18 cellular contexts compared by ENCODE assay signal in genomic region chr3:57274845-57275244, GRCh38. TPM values are rescaled to one million over a fixed set of nuclear protein-coding genes. Genes with fewer than 3 reads are reported as not detected.
A peak's percentile ranks its signal among the peaks of the same experiment; 100 is the strongest.
DNase-seq lines count a peak whose midpoint lies in the region; ATAC-seq and TF ChIP-seq lines count a peak whose summit lies in the region.
"Had no signal": no experiment of that assay in that cellular context is flagged by ENCODE, and none has a peak within 500 bp of the region (broad histone marks: within the 10 kb centered on the region; RNA-seq: fewer than 3 reads in every experiment).

No MANE protein-coding gene starts in this region.

- H3K79me2 ChIP-seq in osteoblast (ENCODE audit: insufficient read depth, low read length), result no peaks in the 10 kb centered on the region

- peaks cover 10% of the 10 kb centered on the region for H3K36me3 ChIP-seq in osteoblast (ENCODE audit: insufficient read depth, low read length)

- no peak for DNase-seq in activated CD4-positive, alpha-beta T cell treated with anti-CD3 and anti-CD28 coated beads for 36 hours
- no peak for DNase-seq in activated CD4-positive, alpha-beta T cell treated with anti-CD3 and anti-CD28 coated beads, Interleukin-2, amount 10 ng/mL, durations not matched to agents 7 days and 5 days
- DNase-seq in NCI-H226 (peak; percentile 39), iris pigment epithelial cell (ENCODE audit: low read depth) (peak; percentile 10), osteoblast (ENCODE audit: insufficient read length, low spot score, missing footprints) (no peak), mesenteric fat pad (ENCODE audit: low spot score) (no peak)
- DNase-seq in CD4-positive, alpha-beta T cell, result no peak
- DNase-seq: 8988T; CD8-positive, alpha-beta memory T cell; COR-L47; DMS 273 treated with DMSO at 0.1 percent for 48 hours; DMS53; DND-41; H9 had no signal

- peaks cover 3% of the 10 kb centered on the region for H3K9me3 Mint-ChIP-seq in activated CD4-positive, alpha-beta T cell treated with anti-CD3 and anti-CD28 coated beads for 36 hours (ENCODE audit: low read depth)
- peaks cover 5% of the 10 kb centered on the region for H3K9me3 Mint-ChIP-seq in activated CD4-positive, alpha-beta T cell treated with anti-CD3 and anti-CD28 coated beads, Interleukin-2, amount 10 ng/mL, durations not matched to agents 7 days and 5 days
- no peaks in the 10 kb centered on the region for H3K9me3 Mint-ChIP-seq in CD4-positive, alpha-beta T cell
- H3K9me3 Mint-ChIP-seq: CD8-positive, alpha-beta memory T cell had no signal

- no peak overlapping the region for H3K4me3 Mint-ChIP-seq in activated CD4-positive, alpha-beta T cell treated with anti-CD3 and anti-CD28 coated beads for 36 hours
- no peak overlapping the region for H3K4me3 Mint-ChIP-seq in activated CD4-positive, alpha-beta T cell treated with anti-CD3 and anti-CD28 coated beads, Interleukin-2, amount 10 ng/mL, durations not matched to agents 7 days and 5 days
- no peak overlapping the region for H3K4me3 Mint-ChIP-seq in CD4-positive, alpha-beta T cell
- H3K4me3 Mint-ChIP-seq: B cell; CD8-positive, alpha-beta memory T cell; H9 had no signal

- intact Hi-C loops in activated CD4-positive, alpha-beta T cell treated with anti-CD3 and anti-CD28 coated beads for 36 hours (cut with DNase I, micrococcal nuclease), result no loop called here
- intact Hi-C loops in CD4-positive, alpha-beta T cell (cut with DNase I, micrococcal nuclease), result no loop called here

- H3K27ac Mint-ChIP-seq in activated CD4-positive, alpha-beta T cell treated with anti-CD3 and anti-CD28 coated beads for 36 hours, result no peak overlapping the region
- H3K27ac Mint-ChIP-seq in activated CD4-positive, alpha-beta T cell treated with anti-CD3 and anti-CD28 coated beads, Interleukin-2, amount 10 ng/mL, durations not matched to agents 7 days and 5 days, result no peak overlapping the region
- no peak overlapping the region for H3K27ac Mint-ChIP-seq in CD4-positive, alpha-beta T cell
- H3K27ac Mint-ChIP-seq: B cell had no signal

- H3K4me2 ChIP-seq in osteoblast (ENCODE audit: insufficient read depth, low read length), result no peak overlapping the region
- H3K4me2 ChIP-seq: BLaER1 treated with 17β-estradiol and CSF1 and Interleukin-3, amounts not matched to agents 10 nM and 100 nM had no signal

- H3K9me3 ChIP-seq in osteoblast (ENCODE audit: low read depth, low read length), result no peaks in the 10 kb centered on the region
- no peaks in the 10 kb centered on the region for H3K9me3 ChIP-seq in CD4-positive, alpha-beta T cell (ENCODE audit: control insufficient read depth, low read length)

- POLR2A ChIA-PET in activated CD4-positive, alpha-beta T cell treated with anti-CD3 and anti-CD28 coated beads for 36 hours (lab: Charles Lee), result no interaction called here
- POLR2A ChIA-PET in activated CD4-positive, alpha-beta T cell treated with anti-CD3 and anti-CD28 coated beads, Interleukin-2, amount 10 ng/mL, durations not matched to agents 7 days and 5 days (lab: Charles Lee), result no interaction called here
- POLR2A ChIA-PET in CD4-positive, alpha-beta T cell (lab: Charles Lee), result no interaction called here

- no peak overlapping the region for H2AFZ ChIP-seq in osteoblast (ENCODE audit: low read length)

- ATAC-seq in activated CD4-positive, alpha-beta T cell treated with anti-CD3 and anti-CD28 coated beads for 36 hours, result peak; percentile 55
- no peak for ATAC-seq in CD4-positive, alpha-beta T cell (ENCODE audit: poor library complexity)
- ATAC-seq: HepG2 had no signal

- TF ChIP-seq CTCF in osteoblast (IDR thresholded peaks at IDR 0.05; ENCODE audit: extremely low read depth, low read depth, low read length), result no peak
- TF ChIP-seq CTCF in CD4-positive, alpha-beta T cell (IDR thresholded peaks at IDR 0.05), result no peak

- H3K4me1 ChIP-seq in osteoblast (ENCODE audit: insufficient read depth, low read length), result no peaks in the 10 kb centered on the region
- H3K4me1 ChIP-seq: BLaER1 treated with 17β-estradiol and CSF1 and Interleukin-3, amounts not matched to agents 10 nM and 100 nM had no signal

- H3K4me1 Mint-ChIP-seq in activated CD4-positive, alpha-beta T cell treated with anti-CD3 and anti-CD28 coated beads for 36 hours, result no peaks in the 10 kb centered on the region
- no peaks in the 10 kb centered on the region for H3K4me1 Mint-ChIP-seq in activated CD4-positive, alpha-beta T cell treated with anti-CD3 and anti-CD28 coated beads, Interleukin-2, amount 10 ng/mL, durations not matched to agents 7 days and 5 days
- no peaks in the 10 kb centered on the region for H3K4me1 Mint-ChIP-seq in CD4-positive, alpha-beta T cell (ENCODE audit: low read depth)
- H3K4me1 Mint-ChIP-seq: B cell; CD8-positive, alpha-beta memory T cell; H9 had no signal

- no peak overlapping the region for H3K4me3 ChIP-seq in osteoblast (ENCODE audit: insufficient read depth, low read length)
- H3K4me3 ChIP-seq: BLaER1 treated with 17β-estradiol and CSF1 and Interleukin-3, amounts not matched to agents 10 nM and 100 nM had no signal

- CTCF ChIA-PET in activated CD4-positive, alpha-beta T cell treated with anti-CD3 and anti-CD28 coated beads for 36 hours (lab: Charles Lee), result no interaction called here
- CTCF ChIA-PET in activated CD4-positive, alpha-beta T cell treated with anti-CD3 and anti-CD28 coated beads, Interleukin-2, amount 10 ng/mL, durations not matched to agents 7 days and 5 days (lab: Charles Lee), result no interaction called here
- CTCF ChIA-PET in CD4-positive, alpha-beta T cell (lab: Charles Lee), result no interaction called here

- no peaks in the 10 kb centered on the region for H4K20me1 ChIP-seq in osteoblast (ENCODE audit: insufficient read depth, low read length)
- H4K20me1 ChIP-seq: BLaER1 treated with 17β-estradiol and CSF1 and Interleukin-3, amounts not matched to agents 10 nM and 100 nM had no signal

- H3K27ac ChIP-seq in osteoblast (ENCODE audit: low read depth, low read length), result no peak overlapping the region
- no peak overlapping the region for H3K27ac ChIP-seq in CD4-positive, alpha-beta T cell (ENCODE audit: low read depth, low read length)
- H3K27ac ChIP-seq: BLaER1 treated with 17β-estradiol and CSF1 and Interleukin-3, amounts not matched to agents 10 nM and 100 nM had no signal

- H3K27me3 ChIP-seq in osteoblast (ENCODE audit: insufficient read depth, low read length), result no peaks in the 10 kb centered on the region
- no peaks in the 10 kb centered on the region for H3K27me3 ChIP-seq in CD4-positive, alpha-beta T cell (ENCODE audit: control insufficient read depth, insufficient read depth, low read length)
- H3K27me3 ChIP-seq: BLaER1 treated with 17β-estradiol and CSF1 and Interleukin-3, amounts not matched to agents 10 nM and 100 nM had no signal

- H3K27me3 Mint-ChIP-seq in activated CD4-positive, alpha-beta T cell treated with anti-CD3 and anti-CD28 coated beads for 36 hours, result no peaks in the 10 kb centered on the region
- H3K27me3 Mint-ChIP-seq in activated CD4-positive, alpha-beta T cell treated with anti-CD3 and anti-CD28 coated beads, Interleukin-2, amount 10 ng/mL, durations not matched to agents 7 days and 5 days, result no peaks in the 10 kb centered on the region
- H3K27me3 Mint-ChIP-seq in CD4-positive, alpha-beta T cell, result no peaks in the 10 kb centered on the region
- H3K27me3 Mint-ChIP-seq: B cell; CD8-positive, alpha-beta memory T cell had no signal

- peaks cover 13% of the 10 kb centered on the region for H3K36me3 Mint-ChIP-seq in activated CD4-positive, alpha-beta T cell treated with anti-CD3 and anti-CD28 coated beads for 36 hours (ENCODE audit: low read depth)
- peaks cover 18% of the 10 kb centered on the region for H3K36me3 Mint-ChIP-seq in activated CD4-positive, alpha-beta T cell treated with anti-CD3 and anti-CD28 coated beads, Interleukin-2, amount 10 ng/mL, durations not matched to agents 7 days and 5 days (ENCODE audit: low read depth)
- H3K36me3 Mint-ChIP-seq in CD4-positive, alpha-beta T cell (ENCODE audit: low read depth), result peaks cover 43% of the 10 kb centered on the region

RNA-seq across cellular contexts. Expression of gene ASB14, which starts 17.6 kb away (rescaled TPM):
- total RNA-seq in activated CD4-positive, alpha-beta T cell treated with anti-CD3 and anti-CD28 coated beads for 36 hours, result not detected
- not detected for total RNA-seq in activated CD4-positive, alpha-beta T cell treated with anti-CD3 and anti-CD28 coated beads, Interleukin-2, amount 10 ng/mL, durations not matched to agents 7 days and 5 days
- not detected in 2 replicates for total RNA-seq in osteoblast
- total RNA-seq in CD4-positive, alpha-beta T cell, result not detected
- total RNA-seq in mesenteric fat pad, result not detected
- total RNA-seq: B cell; CD8-positive, alpha-beta memory T cell; H1; H9; HepG2 had no signal

RNA-seq across cellular contexts. Expression of gene APPL1, which starts 47.3 kb away (rescaled TPM):
- 10 to 100 TPM; 38.4 to 39.4 TPM for total RNA-seq in activated CD4-positive, alpha-beta T cell treated with anti-CD3 and anti-CD28 coated beads for 36 hours
- 10 to 100 TPM; 33.2 to 38.5 TPM for total RNA-seq in activated CD4-positive, alpha-beta T cell treated with anti-CD3 and anti-CD28 coated beads, Interleukin-2, amount 10 ng/mL, durations not matched to agents 7 days and 5 days
- total RNA-seq in osteoblast (53.6 and 63.9 TPM in 2 replicates), mesenteric fat pad (40.9 TPM)
- total RNA-seq in CD4-positive, alpha-beta T cell, result 10 to 100 TPM; 21.3 to 22.9 TPM

Comparison
In these comparisons a context has a peak if more than half of its experiments do, and no peak if none do; other contexts are left out.
1. DNase-seq: peak in NCI-H226 (single experiment) and iris pigment epithelial cell (single experiment); none in activated CD4-positive, alpha-beta T cell treated with anti-CD3 and anti-CD28 coated beads for 36 hours (single experiment), activated CD4-positive, alpha-beta T cell treated with anti-CD3 and anti-CD28 coated beads, Interleukin-2, amount 10 ng/mL, durations not matched to agents 7 days and 5 days (single experiment), osteoblast (single experiment), CD4-positive, alpha-beta T cell (0 of 10) and mesenteric fat pad (single experiment).